ENCODE assay signal across 8 cellular contexts in the genomic region with DNA sequence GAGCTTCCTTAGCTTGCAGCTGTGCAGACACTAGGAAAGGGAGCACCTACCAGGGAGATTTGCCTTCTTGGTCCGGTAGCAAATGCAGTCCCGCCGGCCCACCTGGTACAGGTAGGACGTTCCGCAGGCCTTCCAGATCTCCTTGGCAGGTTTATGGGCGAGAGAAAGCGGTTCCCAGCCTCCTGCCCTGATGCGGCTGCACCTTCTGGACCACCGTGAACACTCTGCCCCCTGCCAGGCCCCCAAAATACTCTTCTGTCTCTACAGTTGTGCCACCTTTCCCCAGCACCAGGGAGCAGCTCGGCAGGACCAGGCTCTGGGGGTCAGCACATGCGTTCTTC.
DNase-seq lines count a peak whose midpoint lies in the region; ATAC-seq, FAIRE-seq and TF ChIP-seq lines count a peak whose summit lies in the region.

No MANE protein-coding gene starts in this region.

- ATAC-seq in A549 = peak in 1 of 2 experiments; percentile 1; a peak in 3 of 6 replicates
- ATAC-seq in HG03354 (IDR thresholded peaks at IDR 0.05; ENCODE audit: poor library complexity, severe bottlenecking, unreplicated experiment) = no peak

- TF ChIP-seq CTCF in A549 (IDR thresholded peaks at IDR 0.05) (no peak), endodermal cell (conservative IDR thresholded peaks at IDR 0.05) (no peak), neural progenitor cell (IDR thresholded peaks at IDR 0.05) (no peak)

- no peak overlapping the region; a peak in 2 of 6 replicates for H3K27ac ChIP-seq in A549
- peak overlapping the region; percentile 99 for H3K27ac ChIP-seq in Karpas-422 (ENCODE audit: low read length)
- no peak overlapping the region for H3K27ac ChIP-seq in endodermal cell (ENCODE audit: low read depth, low read length)
- no peak overlapping the region for H3K27ac ChIP-seq in neural progenitor cell

- H3K4me1 ChIP-seq in A549 (0 out of 3 replicates have a peak, but pooled peaks cover 3% of the 10 kb centered on the region), Karpas-422 (ENCODE audit: low read length) (peaks cover 48% of the 10 kb centered on the region), endodermal cell (ENCODE audit: control insufficient read depth, insufficient read depth, low read length) (peaks cover 5% of the 10 kb centered on the region), neural progenitor cell (peaks cover 4% of the 10 kb centered on the region)

- no peaks in the 10 kb centered on the region for H3K36me3 ChIP-seq in Karpas-422 (ENCODE audit: insufficient read depth, low read length)
- no peaks in the 10 kb centered on the region for H3K36me3 ChIP-seq in endodermal cell (ENCODE audit: control insufficient read depth, insufficient read depth, low read length)
- no peaks in the 10 kb centered on the region for H3K36me3 ChIP-seq in neural progenitor cell

- peak overlapping the region; percentile 81 for H3K4me2 ChIP-seq in A549
- peak overlapping the region; percentile 77 for H3K4me2 ChIP-seq in Karpas-422 (ENCODE audit: low read depth, low read length, poor library complexity, severe bottlenecking)
- H3K4me2 ChIP-seq in neural progenitor cell = no peak overlapping the region

- peaks cover 8% of the 10 kb centered on the region for H3F3A ChIP-seq in neural progenitor cell (ENCODE audit: low read depth)

- no peaks in the 10 kb centered on the region for H4K20me1 ChIP-seq in Karpas-422 (ENCODE audit: insufficient read depth, low read depth, low read length)
- H4K20me1 ChIP-seq in neural progenitor cell (ENCODE audit: low read depth) = no peaks in the 10 kb centered on the region

- no peak for TF ChIP-seq POLR2A in A549 (IDR thresholded peaks at IDR 0.05; ENCODE audit: low read length)

- no peaks in the 10 kb centered on the region for H3K9me3 ChIP-seq in A549
- H3K9me3 ChIP-seq in Karpas-422 (ENCODE audit: low read length) = no peaks in the 10 kb centered on the region
- no peaks in the 10 kb centered on the region for H3K9me3 ChIP-seq in endodermal cell (ENCODE audit: control insufficient read depth, low read length)
- no peaks in the 10 kb centered on the region for H3K9me3 ChIP-seq in neural progenitor cell (ENCODE audit: low read depth)

- H3K27me3 Mint-ChIP-seq in endodermal cell (ENCODE audit: insufficient read depth) = peaks cover 12% of the 10 kb centered on the region
- H3K27me3 Mint-ChIP-seq in neural progenitor cell (ENCODE audit: insufficient read depth, low read depth) = peaks cover 3% of the 10 kb centered on the region
- peaks cover 4 to 8% (median 4%) of the 10 kb centered on the region in 3 donors for H3K27me3 Mint-ChIP-seq in immature natural killer cell (ENCODE audit: low read depth in 3 of 3)

- H3K4me3 ChIP-seq in A549 (peak overlapping the region; percentile 68; the same call in 2 of the 3 replicates), Karpas-422 (ENCODE audit: low read length) (no peak overlapping the region), endodermal cell (ENCODE audit: low read length) (no peak overlapping the region), neural progenitor cell (no peak overlapping the region)

- TF ChIP-seq RAD21 in A549 (conservative IDR thresholded peaks at IDR 0.05 in 1 of 2, IDR thresholded peaks at IDR 0.05 in 1 of 2) = no peak

- H3K4me3 Mint-ChIP-seq in endodermal cell (peak overlapping the region; percentile 49), neural progenitor cell (peak overlapping the region; percentile 66), immature natural killer cell (peak overlapping the region in 2 of 5 donors; percentile 8 to 56)

- POLR2A ChIA-PET in A549 (lab: Yijun Ruan, JAX) = interaction anchor here (1.0 to 2.6 kb wide), 2 partner anchors 66 to 215 kb away, joined by 3 to 22 read pairs; partner anchors contain the start of gene SRSF7

- H3K9me3 Mint-ChIP-seq in endodermal cell (no peaks in the 10 kb centered on the region), neural progenitor cell (no peaks in the 10 kb centered on the region), immature natural killer cell (no peaks in the 10 kb centered on the region)

- no peak for TF ChIP-seq EP300 in A549 (IDR thresholded peaks at IDR 0.05)

- no peaks in the 10 kb centered on the region for H3K9me2 ChIP-seq in Karpas-422 (replicated peaks; ENCODE audit: insufficient read depth, low read length)

- H3K9ac ChIP-seq in Karpas-422 (ENCODE audit: low read length) (peak overlapping the region; percentile 81; the same call in 1 of the 2 replicates), endodermal cell (ENCODE audit: extremely low read depth, low read length, poor library complexity, severe bottlenecking) (no peak overlapping the region), neural progenitor cell (no peak overlapping the region)

- H3K27ac Mint-ChIP-seq in endodermal cell = no peak overlapping the region
- H3K27ac Mint-ChIP-seq in neural progenitor cell = no peak overlapping the region
- H3K27ac Mint-ChIP-seq in immature natural killer cell = no peak overlapping the region

- H3K4me1 Mint-ChIP-seq in endodermal cell (peaks cover 18% of the 10 kb centered on the region), neural progenitor cell (peaks cover 2% of the 10 kb centered on the region), immature natural killer cell (peaks cover 0 to 5% of the 10 kb centered on the region in 2 donors)

- H2AFZ ChIP-seq in Karpas-422 (ENCODE audit: low read length) = peak overlapping the region; percentile 5; the same call in 1 of the 2 replicates
- peak overlapping the region; percentile 98 for H2AFZ ChIP-seq in neural progenitor cell (replicated peaks)

- DNase-seq in A549 (ENCODE audit: low read depth in 1 of 2, low spot score in 1 of 2) (no peak), Karpas-422 (no peak), endodermal cell (no peak), neural progenitor cell (ENCODE audit: low spot score) (no peak), cerebellar nuclear complex (lab: John Stamatoyannopoulos, UW) (no peak), LoVo (ENCODE audit: low spot score) (no peak), immature natural killer cell (no peak)

- no peaks in the 10 kb centered on the region for H3K27me3 ChIP-seq in Karpas-422 (ENCODE audit: low read length)
- H3K27me3 ChIP-seq in endodermal cell (ENCODE audit: control insufficient read depth, insufficient read depth, low read length, poor library complexity, severe bottlenecking) = peaks cover 11% of the 10 kb centered on the region
- peaks cover 20% of the 10 kb centered on the region for H3K27me3 ChIP-seq in neural progenitor cell

- CTCF ChIA-PET in A549 (lab: Yijun Ruan, JAX) = interaction anchor here (0.6 to 7.8 kb wide), 31 partner anchors 10 to 235 kb away, joined by 3 to 60 read pairs (median 4); partner anchors contain the start of genes HNRNPLL and SRSF7

- 76% methylated on average over 11 of the region's 11 CpGs for WGBS in A549 (ENCODE audit: missing lambda C conversion rate)
- 81 to 89% methylated on average over 11 of the region's 11 CpGs for WGBS in endodermal cell (ENCODE audit: insufficient coverage in 1 of 2, insufficient read length in 1 of 2), 2 experiments

- H3K36me3 Mint-ChIP-seq in endodermal cell (ENCODE audit: low read depth) (no peaks in the 10 kb centered on the region), neural progenitor cell (no peaks in the 10 kb centered on the region), immature natural killer cell (no peaks in the 10 kb centered on the region)

- H3K79me2 ChIP-seq in Karpas-422 (ENCODE audit: low read length) = no peaks in the 10 kb centered on the region
- H3K79me2 ChIP-seq in neural progenitor cell (ENCODE audit: low read depth) = no peaks in the 10 kb centered on the region

- FAIRE-seq in A549 (lab: Jason Lieb, UNC) = no peak

TF ChIP-seq in A549, 52 proteins besides CTCF, POLR2A, EP300 and RAD21 (continues in another document):
- TF ChIP-seq RCOR1 (IDR thresholded peaks at IDR 0.05; ENCODE audit: low read depth, low read length) (no peak), HOXA7 (CRISPR knock-in tag; IDR thresholded peaks at IDR 0.05) (no peak), MYC (IDR thresholded peaks at IDR 0.05; ENCODE audit: borderline replicate concordance, low read length) (no peak), SMC3 (IDR thresholded peaks at IDR 0.05) (no peak), HOXB5 (CRISPR knock-in tag; IDR thresholded peaks at IDR 0.05) (no peak), CBX8 (IDR thresholded peaks at IDR 0.05) (no peak), PHF8 (IDR thresholded peaks at IDR 0.05; ENCODE audit: borderline replicate concordance, low read depth) (no peak), KDM5A (IDR thresholded peaks at IDR 0.05) (no peak), EHMT2 (IDR thresholded peaks at IDR 0.05; ENCODE audit: low read depth) (no peak), NPAS2 (CRISPR knock-in tag; IDR thresholded peaks at IDR 0.05; ENCODE audit: borderline replicate concordance) (no peak), ZNF302 (CRISPR knock-in tag; IDR thresholded peaks at IDR 0.05) (no peak), ATOH8 (CRISPR knock-in tag; IDR thresholded peaks at IDR 0.05; ENCODE audit: low read depth) (no peak), USF2 (IDR thresholded peaks at IDR 0.05) (no peak), RARB (CRISPR knock-in tag; IDR thresholded peaks at IDR 0.05) (no peak), JUNB (IDR thresholded peaks at IDR 0.05) (no peak)
- TF ChIP-seq, protein P1, sequence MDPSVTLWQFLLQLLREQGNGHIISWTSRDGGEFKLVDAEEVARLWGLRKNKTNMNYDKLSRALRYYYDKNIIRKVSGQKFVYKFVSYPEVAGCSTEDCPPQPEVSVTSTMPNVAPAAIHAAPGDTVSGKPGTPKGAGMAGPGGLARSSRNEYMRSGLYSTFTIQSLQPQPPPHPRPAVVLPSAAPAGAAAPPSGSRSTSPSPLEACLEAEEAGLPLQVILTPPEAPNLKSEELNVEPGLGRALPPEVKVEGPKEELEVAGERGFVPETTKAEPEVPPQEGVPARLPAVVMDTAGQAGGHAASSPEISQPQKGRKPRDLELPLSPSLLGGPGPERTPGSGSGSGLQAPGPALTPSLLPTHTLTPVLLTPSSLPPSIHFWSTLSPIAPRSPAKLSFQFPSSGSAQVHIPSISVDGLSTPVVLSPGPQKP (IDR thresholded peaks at IDR 0.05; ENCODE audit: low read depth, low read length) = no peak
